Comparison of ENCODE assay signal across 27 cellular contexts in genomic region chr21:42521805-42522204, GRCh38. TPM values are rescaled to one million over a fixed set of nuclear protein-coding genes. Genes with fewer than 3 reads are reported as not detected.
DNase-seq lines count a peak whose midpoint lies in the region; ATAC-seq and TF ChIP-seq lines count a peak whose summit lies in the region.
"Had no signal": no experiment of that assay in that cellular context is flagged by ENCODE, and none has a peak within 500 bp of the region (broad histone marks: within the 10 kb centered on the region; RNA-seq: fewer than 3 reads in every experiment).

No MANE protein-coding gene starts in this region.

- no peak overlapping the region for H2AFZ ChIP-seq in neural progenitor cell (replicated peaks)

- H3K4me3 ChIP-seq in BLaER1 (no peak overlapping the region), neural progenitor cell (no peak overlapping the region), Caco-2 (ENCODE audit: low read depth, low read length) (no peak overlapping the region), colonic mucosa (no peak overlapping the region)
- H3K4me3 ChIP-seq: BLaER1 treated with 17β-estradiol and CSF1 and Interleukin-3, amounts not matched to agents 10 nM and 100 nM; GM12878; SJCRH30 had no signal

- H3K27me3 Mint-ChIP-seq in IgD-negative memory B cell (no peaks in the 10 kb centered on the region), activated B cell treated with CpG ODN at 0.5 μM for 24 hours (no peaks in the 10 kb centered on the region), neural progenitor cell (ENCODE audit: insufficient read depth, low read depth) (peaks cover 8% of the 10 kb centered on the region), Caco-2 (ENCODE audit: insufficient read depth, unreplicated experiment) (no peaks in the 10 kb centered on the region)
- H3K27me3 Mint-ChIP-seq: CD4-positive, alpha-beta T cell had no signal

- DNase-seq in activated B cell treated with CpG ODN at 0.5 μM for 24 hours = no peak
- no peak for DNase-seq in neural progenitor cell (ENCODE audit: low spot score)
- DNase-seq in Caco-2 = no peak
- no peak for DNase-seq in stimulated activated CD4-positive, alpha-beta T cell treated with anti-CD3 and anti-CD28 coated beads, Interleukin-4, amount 100 ng/mL, for 4 hours
- DNase-seq in colonic mucosa = no peak
- DNase-seq: CD4-positive, alpha-beta T cell; DMS53; EL; GDM1; HCEC 1CT; IMR-90; MV-4-11; NCI-H1105; NCI-H1436 treated with DMSO at 0.1 percent for 48 hours; NCI-H1930; NCI-H446; NCI-H524 treated with DMSO at 0.1 percent for 48 hours; NCI-H774; SJCRH30 had no signal

- peak overlapping the region in 2 of 3 donors; percentile 63 to 85 for H3K27ac Mint-ChIP-seq in IgD-negative memory B cell
- H3K27ac Mint-ChIP-seq in activated B cell treated with CpG ODN at 0.5 μM for 24 hours = peak overlapping the region; percentile 95
- H3K27ac Mint-ChIP-seq in neural progenitor cell = peak overlapping the region; percentile 83
- H3K27ac Mint-ChIP-seq in Caco-2 (ENCODE audit: unreplicated experiment) = no peak overlapping the region
- H3K27ac Mint-ChIP-seq: CD4-positive, alpha-beta T cell had no signal

- H3K27me3 ChIP-seq in BLaER1 = no peaks in the 10 kb centered on the region
- no peaks in the 10 kb centered on the region for H3K27me3 ChIP-seq in neural progenitor cell
- no peaks in the 10 kb centered on the region for H3K27me3 ChIP-seq in Caco-2 (replicated peaks; ENCODE audit: control insufficient read depth, insufficient read depth, low read length)
- no peaks in the 10 kb centered on the region for H3K27me3 ChIP-seq in colonic mucosa
- H3K27me3 ChIP-seq: BLaER1 treated with 17β-estradiol and CSF1 and Interleukin-3, amounts not matched to agents 10 nM and 100 nM had no signal

- H3K9me3 ChIP-seq in BLaER1 (no peaks in the 10 kb centered on the region), neural progenitor cell (ENCODE audit: low read depth) (no peaks in the 10 kb centered on the region), Caco-2 (no peaks in the 10 kb centered on the region), colonic mucosa (no peaks in the 10 kb centered on the region)
- H3K9me3 ChIP-seq: BLaER1 treated with 17β-estradiol and CSF1 and Interleukin-3, amounts not matched to agents 10 nM and 100 nM; SJCRH30 had no signal

- POLR2A ChIA-PET in activated B cell treated with CpG ODN at 0.5 μM for 24 hours (lab: Charles Lee) (interaction anchor here (5.1 kb wide), 1 partner anchor 9 kb away, joined by 58 read pairs; the partner anchor contains the start of gene SLC37A1), Caco-2 (lab: Charles Lee) (no interaction called here)

- H3K27ac ChIP-seq in BLaER1 = no peak overlapping the region
- H3K27ac ChIP-seq in neural progenitor cell = no peak overlapping the region
- H3K27ac ChIP-seq in colonic mucosa = no peak overlapping the region
- H3K27ac ChIP-seq: BLaER1 treated with 17β-estradiol and CSF1 and Interleukin-3, amounts not matched to agents 10 nM and 100 nM; SJCRH30 had no signal

- intact Hi-C loops in activated B cell treated with CpG ODN at 0.5 μM for 24 hours (cut with micrococcal nuclease) (loop anchor here (10.0 kb wide), 1 partner anchor 457 kb away; no protein-coding TSS in a partner anchor), Caco-2 (cut with micrococcal nuclease; ENCODE audit: unreplicated experiment) (no loop called here), colonic mucosa (cut with DNase I) (no loop called here)

- H3K4me1 Mint-ChIP-seq in IgD-negative memory B cell (peaks cover 46 to 56% (median 47%) of the 10 kb centered on the region in 3 donors), activated B cell treated with CpG ODN at 0.5 μM for 24 hours (peaks cover 80% of the 10 kb centered on the region), neural progenitor cell (peaks cover 57% of the 10 kb centered on the region), Caco-2 (ENCODE audit: low read depth, unreplicated experiment) (peaks cover 6% of the 10 kb centered on the region)

- H3K9me3 Mint-ChIP-seq in IgD-negative memory B cell (no peaks in the 10 kb centered on the region), activated B cell treated with CpG ODN at 0.5 μM for 24 hours (no peaks in the 10 kb centered on the region), neural progenitor cell (no peaks in the 10 kb centered on the region), Caco-2 (ENCODE audit: unreplicated experiment) (no peaks in the 10 kb centered on the region)
- H3K9me3 Mint-ChIP-seq: CD4-positive, alpha-beta T cell had no signal

- H3K79me2 ChIP-seq in neural progenitor cell (ENCODE audit: low read depth) = no peaks in the 10 kb centered on the region

- H3K4me3 Mint-ChIP-seq in IgD-negative memory B cell (peak overlapping the region in 2 of 4 donors; percentile 1 to 25), activated B cell treated with CpG ODN at 0.5 μM for 24 hours (no peak overlapping the region), neural progenitor cell (peak overlapping the region; percentile 61), Caco-2 (ENCODE audit: unreplicated experiment) (no peak overlapping the region)
- H3K4me3 Mint-ChIP-seq: CD4-positive, alpha-beta T cell had no signal

- H3K36me3 Mint-ChIP-seq in IgD-negative memory B cell = peaks cover 19% of the 10 kb centered on the region
- H3K36me3 Mint-ChIP-seq in activated B cell treated with CpG ODN at 0.5 μM for 24 hours (ENCODE audit: low read depth) = peaks cover 89% of the 10 kb centered on the region
- no peaks in the 10 kb centered on the region for H3K36me3 Mint-ChIP-seq in neural progenitor cell
- H3K36me3 Mint-ChIP-seq in Caco-2 (ENCODE audit: insufficient read depth, unreplicated experiment) = peaks cover 5% of the 10 kb centered on the region

- H3K36me3 ChIP-seq in BLaER1 = peaks cover 65% of the 10 kb centered on the region
- no peaks in the 10 kb centered on the region for H3K36me3 ChIP-seq in neural progenitor cell
- H3K36me3 ChIP-seq in Caco-2 (ENCODE audit: control insufficient read depth, insufficient read depth, low read length) = no peaks in the 10 kb centered on the region
- H3K36me3 ChIP-seq in colonic mucosa = peaks cover 4% of the 10 kb centered on the region
- H3K36me3 ChIP-seq: SJCRH30 had no signal

- BruUV-seq in Caco-2 (replicated peaks; lab: Mats Ljungman, UMichigan) = no TSS peak

- TF ChIP-seq CTCF in activated B cell treated with CpG ODN at 0.5 μM for 24 hours (IDR thresholded peaks at IDR 0.05) = no peak
- no peak for TF ChIP-seq CTCF in neural progenitor cell (IDR thresholded peaks at IDR 0.05)
- TF ChIP-seq CTCF in Caco-2 (IDR thresholded peaks at IDR 0.05; ENCODE audit: insufficient read depth in 1 of 2, low read depth in 1 of 2, low read length in 1 of 2, severe bottlenecking in 1 of 2, unreplicated experiment in 1 of 2) = no peak
- no peak for TF ChIP-seq CTCF in colonic mucosa (IDR thresholded peaks at IDR 0.05)

- H4K20me1 ChIP-seq in BLaER1 = no peaks in the 10 kb centered on the region
- H4K20me1 ChIP-seq in neural progenitor cell (ENCODE audit: low read depth) = no peaks in the 10 kb centered on the region

- H3F3A ChIP-seq in neural progenitor cell (ENCODE audit: low read depth) = peaks cover 15% of the 10 kb centered on the region

- no peak overlapping the region for H3K9ac ChIP-seq in BLaER1
- no peak overlapping the region for H3K9ac ChIP-seq in neural progenitor cell
- H3K9ac ChIP-seq in colonic mucosa (ENCODE audit: low read depth in 2 of 2, low read length in 2 of 2) = no peak overlapping the region
- H3K9ac ChIP-seq: BLaER1 treated with 17β-estradiol and CSF1 and Interleukin-3, amounts not matched to agents 10 nM and 100 nM had no signal

- peaks cover 75% of the 10 kb centered on the region for H3K4me1 ChIP-seq in BLaER1
- peaks cover 33% of the 10 kb centered on the region for H3K4me1 ChIP-seq in neural progenitor cell
- peaks cover 2% of the 10 kb centered on the region for H3K4me1 ChIP-seq in Caco-2
- H3K4me1 ChIP-seq in colonic mucosa = peaks cover 32% of the 10 kb centered on the region

- CTCF ChIA-PET in activated B cell treated with CpG ODN at 0.5 μM for 24 hours (lab: Charles Lee) (no interaction called here), Caco-2 (lab: Charles Lee) (no interaction called here)

- H3K4me2 ChIP-seq in BLaER1 (peak overlapping the region; percentile 95; the same call in 1 of the 2 replicates), neural progenitor cell (no peak overlapping the region)

- ATAC-seq in activated B cell treated with CpG ODN at 0.5 μM for 24 hours (ENCODE audit: low read depth) (no peak), HG02970 (IDR thresholded peaks at IDR 0.05; ENCODE audit: low FRiP score, unreplicated experiment) (no peak)
- ATAC-seq: GM12878 had no signal

RNA-seq across cellular contexts. Expression of gene SLC37A1, which starts 8.2 kb away (rescaled TPM):
- polyA plus RNA-seq in IgD-negative memory B cell = 14.8 TPM
- total RNA-seq in activated B cell treated with CpG ODN at 0.5 μM for 24 hours = 39.8 and 47.9 TPM in 2 replicates
- 1.2 and 6.1 TPM in 2 replicates for total RNA-seq in neural progenitor cell (ENCODE audit: low replicate concordance)
- 8.4 and 9.8 TPM in 2 replicates for total RNA-seq in Caco-2 (2022)
- 100 to 1,000 TPM in 1 of 2 donors, 10 to 100 TPM in 1; 98.5 to 118 TPM for total RNA-seq in colonic mucosa
- total RNA-seq: SJCRH30 had no signal

RNA-seq across cellular contexts. Expression of gene RSPH1, which starts 25.8 kb away (rescaled TPM):
- polyA plus RNA-seq in IgD-negative memory B cell = not detected
- total RNA-seq in activated B cell treated with CpG ODN at 0.5 μM for 24 hours = 0.38 TPM in 1 of 2 replicates, not detected in the other
- total RNA-seq in neural progenitor cell (ENCODE audit: low replicate concordance) = 0.04 and 0.34 TPM in 2 replicates
- 0.23 and 0.51 TPM in 2 replicates for total RNA-seq in Caco-2 (2022)
- 1 to 10 TPM; 6.9 to 7.5 TPM for total RNA-seq in colonic mucosa
- total RNA-seq: H1, IMR-90, M059J, SJCRH30 had no signal
- polyA plus RNA-seq: AG04450, IMR-90 had no signal
